30 cellular contexts compared by ENCODE assay signal in the genomic region with DNA sequence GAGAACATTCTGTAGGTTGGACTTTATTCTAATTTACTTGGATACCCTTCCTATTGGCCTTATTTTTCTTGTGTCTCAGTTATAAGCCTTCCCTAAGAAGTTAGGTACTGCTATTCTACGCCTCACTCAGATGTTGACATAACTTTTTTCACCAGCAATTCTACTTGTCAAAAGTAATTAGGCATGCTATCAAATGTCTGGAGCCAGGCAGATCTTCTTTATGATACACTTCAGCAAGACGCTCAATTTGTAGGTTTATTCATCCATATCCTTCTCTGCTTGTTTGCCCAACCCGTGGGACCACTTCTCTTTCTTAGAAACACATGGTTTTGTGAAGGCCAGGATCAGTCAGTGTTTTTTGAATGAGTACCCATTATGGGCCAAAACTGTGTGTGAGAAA. TPM values are rescaled to one million over a fixed set of nuclear protein-coding genes. Genes with fewer than 3 reads are reported as not detected.
"Had no signal": no experiment of that assay in that cellular context is flagged by ENCODE, and none has a peak within 500 bp of the region (broad histone marks: within the 10 kb centered on the region; RNA-seq: fewer than 3 reads in every experiment).

No MANE protein-coding gene starts in this region.

- ATAC-seq: activated CD8-positive, alpha-beta memory T cell treated with anti-CD3 and anti-CD28 coated beads, Interleukin-2, amount 10 ng/mL, durations not matched to agents 7 days and 5 days; activated naive CD8-positive, alpha-beta T cell treated with anti-CD3 and anti-CD28 coated beads, Interleukin-2, amount 50 U/mL, for 24 hours had no signal

- H3K27ac ChIP-seq: VCaP had no signal

- DNase-seq: activated B cell treated with CpG ODN at 0.5 μM for 24 hours; activated CD4-positive, alpha-beta memory T cell treated with anti-CD3 and anti-CD28 coated beads for 36 hours; activated CD4-positive, alpha-beta T cell treated with anti-CD3 and anti-CD28 coated beads for 4 hours; activated CD4-positive, alpha-beta T cell treated with anti-CD3 and anti-CD28 coated beads, Interleukin-2, amount 50 U/mL, for 1 hour; activated CD4-positive, CD25-positive, alpha-beta regulatory T cell treated with anti-CD3 and anti-CD28 coated beads, Interleukin-2, amount 50 U/mL, for 72 hours; activated CD8-positive, alpha-beta memory T cell treated with anti-CD3 and anti-CD28 coated beads, Interleukin-2, amount 10 ng/mL, durations not matched to agents 7 days and 5 days; activated CD8-positive, alpha-beta memory T cell treated with anti-CD3 and anti-CD28 coated beads, Interleukin-2, amount 50 U/mL, for 48 hours; activated effector memory CD4-positive, alpha-beta T cell treated with Interleukin-2 at 50 U/mL for 16 hours; activated naive CD4-positive, alpha-beta T cell treated with anti-CD3 and anti-CD28 coated beads, Interleukin-2, amount 10 ng/mL, durations not matched to agents 7 days and 5 days; activated naive CD8-positive, alpha-beta T cell treated with anti-CD3 and anti-CD28 coated beads, Interleukin-2, amount 50 U/mL, for 24 hours; activated T-cell treated with anti-CD3 and anti-CD28 coated beads, Interleukin-2, amount 50 U/mL, for 48 hours; anterior cingulate cortex; caudate nucleus; cerebellar nuclear complex; NCI-H1092 treated with DMSO at 0.1 percent for 48 hours; NCI-H1436; NCI-H1694; NCI-H1930; NCI-H2081 treated with DMSO at 0.1 percent for 48 hours; NCI-H2171; NCI-H510A; NCI-H526; NCI-H774; SHP77; SW 1271; T-helper 1 cell; T-helper 2 cell; T-helper 9 cell had no signal

RNA-seq across cellular contexts. Expression of gene COL8A1, which starts 36.2 kb away (rescaled TPM):
- total RNA-seq: activated CD4-positive, alpha-beta memory T cell treated with anti-CD3 and anti-CD28 coated beads for 36 hours; SK-MEL-5 had no signal
